ENCODE assay signal across 1 cellular context in genomic region chr10:92591550-92592140, GRCh38.
TF ChIP-seq lines count a peak whose summit lies in the region.

No MANE protein-coding gene starts in this region.

TF ChIP-seq in HepG2, 621 proteins besides CTCF, POLR2A, EP300 and RAD21 (continued from another document and continues in another):
- TF ChIP-seq HOMEZ (CRISPR knock-in tag; IDR thresholded peaks at IDR 0.05; ENCODE audit: low read depth) = peak; percentile 54; the same call in 1 of the 2 replicates
- TF ChIP-seq ZFP90 (CRISPR knock-in tag; IDR thresholded peaks at IDR 0.05; ENCODE audit: borderline replicate concordance) = peak; percentile 86; the same call in 1 of the 2 replicates
- no peak for TF ChIP-seq USF2 (IDR thresholded peaks at IDR 0.05; ENCODE audit: low read depth, low read length)
- 0 out of 2 replicates have a peak, but pooled peaks have one; percentile 5 for TF ChIP-seq USF2 (CRISPR knock-in tag; IDR thresholded peaks at IDR 0.05; ENCODE audit: borderline replicate concordance)
- TF ChIP-seq POLR2AphosphoS2 (IDR thresholded peaks at IDR 0.05; ENCODE audit: low read depth, low read length) = no peak
- TF ChIP-seq ZNF225 (CRISPR knock-in tag; IDR thresholded peaks at IDR 0.05) = peak; percentile 41; the same call in 1 of the 2 replicates
- 0 out of 2 replicates have a peak, but pooled peaks have one; percentile 46 for TF ChIP-seq DZIP1 (CRISPR knock-in tag; IDR thresholded peaks at IDR 0.05)
- TF ChIP-seq KLF16 (CRISPR knock-in tag; IDR thresholded peaks at IDR 0.05) = peak in 1 of 2 experiments; percentile 85; a peak in 2 of 4 replicates
- peak; percentile 64; the same call in 1 of the 3 replicates for TF ChIP-seq MXI1 (IDR thresholded peaks at IDR 0.05; ENCODE audit: borderline replicate concordance, low read depth, low read length)
- TF ChIP-seq ZNF891 (CRISPR knock-in tag; IDR thresholded peaks at IDR 0.05) = 0 out of 2 replicates have a peak, but pooled peaks have one; percentile 32
- TF ChIP-seq NR2F1 (CRISPR knock-in tag; IDR thresholded peaks at IDR 0.05) = no peak
- no peak for TF ChIP-seq BCLAF1 (IDR thresholded peaks at IDR 0.05)
- TF ChIP-seq ZNF768 (CRISPR knock-in tag; IDR thresholded peaks at IDR 0.05) = peak; percentile 69; the same call in 1 of the 2 replicates
- peak; percentile 63 for TF ChIP-seq ZFP91 (CRISPR knock-in tag; IDR thresholded peaks at IDR 0.05; ENCODE audit: borderline replicate concordance)
- TF ChIP-seq ZBTB25 (CRISPR knock-in tag; IDR thresholded peaks at IDR 0.05) = peak; percentile 98
- TF ChIP-seq ZBTB37 (CRISPR knock-in tag; IDR thresholded peaks at IDR 0.05) = no peak
- TF ChIP-seq ZFP36L2 (CRISPR knock-in tag; IDR thresholded peaks at IDR 0.05) = no peak
- no peak for TF ChIP-seq SETDB1 (CRISPR knock-in tag; IDR thresholded peaks at IDR 0.05; ENCODE audit: borderline replicate concordance)
- no peak for TF ChIP-seq IKZF1 (IDR thresholded peaks at IDR 0.05)
- TF ChIP-seq HNRNPUL1 (IDR thresholded peaks at IDR 0.05; ENCODE audit: low read depth, low read length) = no peak
- peak; percentile 88 for TF ChIP-seq ETV5 (CRISPR knock-in tag; IDR thresholded peaks at IDR 0.05; ENCODE audit: borderline replicate concordance)
- peak; percentile 79 for TF ChIP-seq PHF21A (CRISPR knock-in tag; IDR thresholded peaks at IDR 0.05)
- TF ChIP-seq POLR2AphosphoS5 (IDR thresholded peaks at IDR 0.05; ENCODE audit: low read depth, low read length) = peak; percentile 80
- no peak for TF ChIP-seq NFE2L2 (IDR thresholded peaks at IDR 0.05; ENCODE audit: low read length)
- TF ChIP-seq ZNF382 (CRISPR knock-in tag; IDR thresholded peaks at IDR 0.05; ENCODE audit: borderline replicate concordance) = no peak
- no peak for TF ChIP-seq ZFYVE20 (CRISPR knock-in tag; IDR thresholded peaks at IDR 0.05; ENCODE audit: borderline replicate concordance, low read depth)
- TF ChIP-seq DR1 (CRISPR knock-in tag; IDR thresholded peaks at IDR 0.05) = peak; percentile 46; the same call in 1 of the 2 replicates
- TF ChIP-seq THAP11 (CRISPR knock-in tag; IDR thresholded peaks at IDR 0.05) = peak; percentile 97
- no peak for TF ChIP-seq PTBP1 (IDR thresholded peaks at IDR 0.05; ENCODE audit: low read depth, low read length, poor library complexity, severe bottlenecking)
- peak; percentile 59 for TF ChIP-seq MEIS2 (CRISPR knock-in tag; IDR thresholded peaks at IDR 0.05)
- no peak for TF ChIP-seq TCF7 (IDR thresholded peaks at IDR 0.05; ENCODE audit: low read depth)
- TF ChIP-seq BATF2 (CRISPR knock-in tag; IDR thresholded peaks at IDR 0.05) = no peak
- TF ChIP-seq ZNF234 (CRISPR knock-in tag; conservative IDR thresholded peaks at IDR 0.05) = no peak
- TF ChIP-seq KAT2B (IDR thresholded peaks at IDR 0.05; ENCODE audit: borderline replicate concordance, low read depth, low read length) = no peak
- TF ChIP-seq SNAI1 (CRISPR knock-in tag; IDR thresholded peaks at IDR 0.05; ENCODE audit: borderline replicate concordance) = no peak
- no peak for TF ChIP-seq CSRNP2 (CRISPR knock-in tag; conservative IDR thresholded peaks at IDR 0.05; ENCODE audit: low read depth)
- no peak for TF ChIP-seq SMC3 (IDR thresholded peaks at IDR 0.05; ENCODE audit: low read length)
- TF ChIP-seq ZNF362 (CRISPR knock-in tag; IDR thresholded peaks at IDR 0.05; ENCODE audit: borderline replicate concordance) = peak; percentile 42; the same call in 1 of the 2 replicates
- TF ChIP-seq TBX3 (IDR thresholded peaks at IDR 0.05; ENCODE audit: borderline replicate concordance) = no peak
- 0 out of 2 replicates have a peak, but pooled peaks have one; percentile 70 for TF ChIP-seq ETS1 (CRISPR knock-in tag; IDR thresholded peaks at IDR 0.05)
- TF ChIP-seq ZNF17 (CRISPR knock-in tag; IDR thresholded peaks at IDR 0.05) = no peak
- TF ChIP-seq NFKBIZ (CRISPR knock-in tag; IDR thresholded peaks at IDR 0.05) = no peak
- TF ChIP-seq DBP (CRISPR knock-in tag; IDR thresholded peaks at IDR 0.05; ENCODE audit: not compliant biosample characterization) = peak; percentile 74
